Comparison of ENCODE assay signal across 8 cellular contexts in genomic region chr4:81215219-81215892, GRCh38.
DNase-seq lines count a peak whose midpoint lies in the region; ATAC-seq and TF ChIP-seq lines count a peak whose summit lies in the region.

A gene with protein sequence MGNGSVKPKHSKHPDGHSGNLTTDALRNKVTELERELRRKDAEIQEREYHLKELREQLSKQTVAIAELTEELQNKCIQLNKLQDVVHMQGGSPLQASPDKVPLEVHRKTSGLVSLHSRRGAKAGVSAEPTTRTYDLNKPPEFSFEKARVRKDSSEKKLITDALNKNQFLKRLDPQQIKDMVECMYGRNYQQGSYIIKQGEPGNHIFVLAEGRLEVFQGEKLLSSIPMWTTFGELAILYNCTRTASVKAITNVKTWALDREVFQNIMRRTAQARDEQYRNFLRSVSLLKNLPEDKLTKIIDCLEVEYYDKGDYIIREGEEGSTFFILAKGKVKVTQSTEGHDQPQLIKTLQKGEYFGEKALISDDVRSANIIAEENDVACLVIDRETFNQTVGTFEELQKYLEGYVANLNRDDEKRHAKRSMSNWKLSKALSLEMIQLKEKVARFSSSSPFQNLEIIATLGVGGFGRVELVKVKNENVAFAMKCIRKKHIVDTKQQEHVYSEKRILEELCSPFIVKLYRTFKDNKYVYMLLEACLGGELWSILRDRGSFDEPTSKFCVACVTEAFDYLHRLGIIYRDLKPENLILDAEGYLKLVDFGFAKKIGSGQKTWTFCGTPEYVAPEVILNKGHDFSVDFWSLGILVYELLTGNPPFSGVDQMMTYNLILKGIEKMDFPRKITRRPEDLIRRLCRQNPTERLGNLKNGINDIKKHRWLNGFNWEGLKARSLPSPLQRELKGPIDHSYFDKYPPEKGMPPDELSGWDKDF (minus strand): TSS chr4:81215222. CDS start chr4:81205047, 10,175 bp downstream.

- H3K4me1 ChIP-seq in endocrine pancreas (ENCODE audit: control insufficient read depth, insufficient read depth, low read length): no peaks in the 10 kb centered on the region

- no peaks in the 10 kb centered on the region for H3K36me3 Mint-ChIP-seq in nephron progenitor cell (ENCODE audit: low read depth)

- H3K4me3 ChIP-seq in AG09309 (ENCODE audit: control insufficient read depth, low read depth, low read length): peak within 1 kb of the TSS; percentile 58
- peak within 1 kb of the TSS; percentile 56 for H3K4me3 ChIP-seq in endocrine pancreas (ENCODE audit: control insufficient read depth, insufficient read depth, low read length)

- peaks cover 40% of the 10 kb centered on the region for H3K27me3 Mint-ChIP-seq in nephron progenitor cell (ENCODE audit: low read depth, poor library complexity)

- H3K9ac ChIP-seq in endocrine pancreas (ENCODE audit: control insufficient read depth, insufficient read depth, low read length): no peak within 1 kb of the TSS

- peak within 1 kb of the TSS; percentile 85 for H3K4me3 Mint-ChIP-seq in nephron progenitor cell

- peaks cover 15% of the 10 kb centered on the region for H3K4me1 Mint-ChIP-seq in nephron progenitor cell

- H3K9me3 Mint-ChIP-seq in nephron progenitor cell: peaks cover 4% of the 10 kb centered on the region

- H3K27ac Mint-ChIP-seq in nephron progenitor cell: no peak within 1 kb of the TSS

- DNase-seq in AG09309 (ENCODE audit: low read depth) (no peak), NCI-H524 (lab: John Stamatoyannopoulos, UW) (peak; percentile 52 to 66), nephron progenitor cell (peak; percentile 51), OCI-M2 (lab: John Stamatoyannopoulos, UW; ENCODE audit: unreplicated experiment) (no peak)

- no peaks in the 10 kb centered on the region for H3K27me3 ChIP-seq in endocrine pancreas (ENCODE audit: control insufficient read depth, insufficient read depth, low read length)

- no peak for ATAC-seq in GM18858 (IDR thresholded peaks at IDR 0.05; ENCODE audit: unreplicated experiment)
- ATAC-seq in HG03442 (IDR thresholded peaks at IDR 0.05; ENCODE audit: unreplicated experiment): no peak
- no peak for ATAC-seq in GM18870 (IDR thresholded peaks at IDR 0.05; ENCODE audit: unreplicated experiment)

- H3K9me3 ChIP-seq in endocrine pancreas (ENCODE audit: control insufficient read depth, low read length): no peaks in the 10 kb centered on the region

- no peaks in the 10 kb centered on the region for H3K36me3 ChIP-seq in endocrine pancreas (ENCODE audit: control insufficient read depth, insufficient read depth, low read length)

- TF ChIP-seq CTCF in AG09309 (IDR thresholded peaks at IDR 0.05; ENCODE audit: control insufficient read depth, insufficient read depth, low read depth, low read length, missing control alignments): no peak
- TF ChIP-seq CTCF in nephron progenitor cell (IDR thresholded peaks at IDR 0.05): no peak

Comparison
In these comparisons a context has a peak if more than half of its experiments do, and no peak if none do; other contexts are left out.
1. DNase-seq: peak in NCI-H524 (2 of 2) and nephron progenitor cell (single experiment); none in AG09309 (single experiment) and OCI-M2 (single experiment).